ENCODE assay signal across 8 cellular contexts in genomic region chr19:49929611-49930482, GRCh38. TPM values are rescaled to one million over a fixed set of nuclear protein-coding genes. Genes with fewer than 3 reads are reported as not detected.
DNase-seq lines count a peak whose midpoint lies in the region; ATAC-seq, FAIRE-seq and TF ChIP-seq lines count a peak whose summit lies in the region.

No MANE protein-coding gene starts in this region.

- peak; percentile 98 for TF ChIP-seq POLR2A in GM12891 (IDR thresholded peaks at IDR 0.05; ENCODE audit: low read depth, low read length)

- no peaks in the 10 kb centered on the region for H3K9me3 Mint-ChIP-seq in progenitor cell of endocrine pancreas (ENCODE audit: low read depth)

- peaks cover 39% of the 10 kb centered on the region for H3K4me1 ChIP-seq in left ventricle myocardium inferior

- DNase-seq in GM12891 (ENCODE audit: insufficient read length, low spot score) (peak; percentile 87), NCI-H1436 treated with DMSO at 0.1 percent for 48 hours (lab: John Stamatoyannopoulos, UW) (peak; percentile 96), T follicular helper cell (ENCODE audit: low read depth) (peak; percentile 90), amniotic epithelial cell (ENCODE audit: low read depth) (peak; percentile 96), left ventricle myocardium inferior (peak; percentile 90), progenitor cell of endocrine pancreas (ENCODE audit: low spot score, unreplicated experiment) (peak; percentile 79), ureter (ENCODE audit: low spot score) (peak; percentile 91)

- H3K36me3 ChIP-seq in left ventricle myocardium inferior: peaks cover 28% of the 10 kb centered on the region

- peaks cover 11% of the 10 kb centered on the region for H3K36me3 Mint-ChIP-seq in progenitor cell of endocrine pancreas (ENCODE audit: insufficient read depth)

- H3K27me3 ChIP-seq in left ventricle myocardium inferior (ENCODE audit: low read depth): no peaks in the 10 kb centered on the region

- H3K9me3 ChIP-seq in left ventricle myocardium inferior (replicated peaks): no peaks in the 10 kb centered on the region

- peak overlapping the region; percentile 91 for H3K4me3 Mint-ChIP-seq in progenitor cell of endocrine pancreas (ENCODE audit: low read depth)

- peak; percentile 61 for ATAC-seq in HG02840 (IDR thresholded peaks at IDR 0.05; ENCODE audit: low FRiP score, unreplicated experiment)

- intact Hi-C loops in left ventricle myocardium inferior (cut with micrococcal nuclease): no loop called here

- H3K4me3 ChIP-seq in left ventricle myocardium inferior: peak overlapping the region; percentile 100

- no peaks in the 10 kb centered on the region for H3K27me3 Mint-ChIP-seq in progenitor cell of endocrine pancreas

- H3K4me1 Mint-ChIP-seq in progenitor cell of endocrine pancreas (ENCODE audit: low read depth): peaks cover 14% of the 10 kb centered on the region

- FAIRE-seq in GM12891 (lab: Jason Lieb, UNC): no peak

- H3K27ac Mint-ChIP-seq in progenitor cell of endocrine pancreas: peak overlapping the region; percentile 97

- TF ChIP-seq CTCF in left ventricle myocardium inferior (IDR thresholded peaks at IDR 0.05; ENCODE audit: borderline replicate concordance) (peak; percentile 41), progenitor cell of endocrine pancreas (IDR thresholded peaks at IDR 0.05; ENCODE audit: unreplicated experiment) (no peak)

- peak overlapping the region; percentile 95 for H3K27ac ChIP-seq in left ventricle myocardium inferior (replicated peaks)

TF ChIP-seq in GM12891, 5 proteins besides CTCF, POLR2A, EP300 and RAD21:
- TF ChIP-seq PAX5 (IDR thresholded peaks at IDR 0.05; ENCODE audit: insufficient read depth, low read length, severe bottlenecking) (no peak), SPI1 (IDR thresholded peaks at IDR 0.05; ENCODE audit: low read depth, low read length) (no peak), POLR2AphosphoS5 (IDR thresholded peaks at IDR 0.05; ENCODE audit: low read depth, low read length) (peak; percentile 98), TAF1 (IDR thresholded peaks at IDR 0.05; ENCODE audit: low read depth, low read length) (peak; percentile 79), POU2F2 (IDR thresholded peaks at IDR 0.05; ENCODE audit: low read depth, low read length) (peak; percentile 93; the same call in 1 of the 2 replicates)

RNA-seq across cellular contexts. Expression of gene NUP62, which starts 0.5 kb away (rescaled TPM):
- polyA plus RNA-seq in GM12891 (2012; ENCODE audit: low read depth, missing spikeins): 57.2 TPM
- 28.4 TPM for total RNA-seq in left ventricle myocardium inferior
- total RNA-seq in progenitor cell of endocrine pancreas: 80.8 and 85.9 TPM in 2 replicates
- 42.7 TPM for total RNA-seq in ureter

RNA-seq across cellular contexts. Expression of gene ATF5, which starts 0.8 kb away (rescaled TPM):
- 41.3 TPM for polyA plus RNA-seq in GM12891 (2012; ENCODE audit: low read depth, missing spikeins)
- total RNA-seq in left ventricle myocardium inferior (8.6 TPM), progenitor cell of endocrine pancreas (14.5 and 15.9 TPM in 2 replicates), ureter (35.5 TPM)

RNA-seq across cellular contexts. Expression of gene SIGLEC11, which starts 31.1 kb away (rescaled TPM):
- polyA plus RNA-seq in GM12891 (2012; ENCODE audit: low read depth, missing spikeins): not detected
- 0.55 TPM for total RNA-seq in left ventricle myocardium inferior
- total RNA-seq in progenitor cell of endocrine pancreas: not detected in 2 replicates
- total RNA-seq in ureter: 0.70 TPM

RNA-seq across cellular contexts. Expression of gene IL4I1, which starts 33.2 kb away (rescaled TPM):
- polyA plus RNA-seq in GM12891 (2012; ENCODE audit: low read depth, missing spikeins): 30.1 TPM
- not detected for total RNA-seq in left ventricle myocardium inferior
- 0.24 and 0.40 TPM in 2 replicates for total RNA-seq in progenitor cell of endocrine pancreas
- total RNA-seq in ureter: 1.9 TPM

RNA-seq across cellular contexts. Expression of gene TBC1D17, which starts 52.3 kb away (rescaled TPM):
- polyA plus RNA-seq in GM12891 (2012; ENCODE audit: low read depth, missing spikeins): 29.6 TPM
- total RNA-seq in left ventricle myocardium inferior: 47.5 TPM
- total RNA-seq in progenitor cell of endocrine pancreas: 44.6 and 45.4 TPM in 2 replicates
- 30.4 TPM for total RNA-seq in ureter

Comparison
In these comparisons a context has a peak if more than half of its experiments do, and no peak if none do; other contexts are left out.
1. Peak in every context shown above with its lines: DNase-seq, ATAC-seq, H3K4me3 ChIP-seq and H3K27ac ChIP-seq.